ENCODE assay signal across 1 cellular context in genomic region chr4:25861951-25862410, GRCh38.
TF ChIP-seq lines count a peak whose summit lies in the region.

No MANE protein-coding gene starts in this region.

TF ChIP-seq in IMR-90, 13 proteins besides CTCF, POLR2A, EP300 and RAD21 (continued from another document):
- TF ChIP-seq, protein P1, sequence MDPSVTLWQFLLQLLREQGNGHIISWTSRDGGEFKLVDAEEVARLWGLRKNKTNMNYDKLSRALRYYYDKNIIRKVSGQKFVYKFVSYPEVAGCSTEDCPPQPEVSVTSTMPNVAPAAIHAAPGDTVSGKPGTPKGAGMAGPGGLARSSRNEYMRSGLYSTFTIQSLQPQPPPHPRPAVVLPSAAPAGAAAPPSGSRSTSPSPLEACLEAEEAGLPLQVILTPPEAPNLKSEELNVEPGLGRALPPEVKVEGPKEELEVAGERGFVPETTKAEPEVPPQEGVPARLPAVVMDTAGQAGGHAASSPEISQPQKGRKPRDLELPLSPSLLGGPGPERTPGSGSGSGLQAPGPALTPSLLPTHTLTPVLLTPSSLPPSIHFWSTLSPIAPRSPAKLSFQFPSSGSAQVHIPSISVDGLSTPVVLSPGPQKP (IDR thresholded peaks at IDR 0.05; ENCODE audit: borderline replicate concordance, low read depth, low read length), result no peak
- TF ChIP-seq CHD1 (IDR thresholded peaks at IDR 0.05; ENCODE audit: low read depth, low read length), result no peak
